ENCODE assay signal across 8 cellular contexts in the genomic region with DNA sequence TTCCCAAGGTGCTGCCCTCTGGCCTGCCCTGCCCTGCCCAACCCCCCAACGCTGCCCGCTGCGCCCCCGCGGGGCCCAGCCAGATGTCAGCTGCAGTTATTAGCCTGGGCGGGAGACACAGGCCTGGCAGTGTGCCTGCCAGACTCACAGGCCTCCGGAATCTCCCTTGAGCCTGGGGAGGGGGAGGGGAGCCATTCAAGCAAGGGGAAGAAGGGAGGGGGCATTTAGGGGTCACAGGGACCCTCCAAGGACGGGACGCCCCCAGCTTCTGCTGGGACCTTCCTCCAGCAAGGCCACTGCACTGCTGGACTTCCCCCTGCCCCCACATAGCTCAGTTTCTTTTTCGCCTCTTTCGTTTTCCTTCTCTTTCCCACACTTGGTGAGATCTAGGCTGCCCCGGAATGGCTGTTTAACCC. TPM values are rescaled to one million over a fixed set of nuclear protein-coding genes. Genes with fewer than 3 reads are reported as not detected.
DNase-seq lines count a peak whose midpoint lies in the region; ATAC-seq and TF ChIP-seq lines count a peak whose summit lies in the region.

No MANE protein-coding gene starts in this region.

- H3K36me3 Mint-ChIP-seq in activated CD4-positive, alpha-beta T cell treated with anti-CD3 and anti-CD28 coated beads for 36 hours (ENCODE audit: low read depth): peaks cover 15% of the 10 kb centered on the region
- peaks cover 25% of the 10 kb centered on the region for H3K36me3 Mint-ChIP-seq in activated T-cell treated with anti-CD3 and anti-CD28 coated beads, Interleukin-2, amount 50 U/mL, for 24 hours (ENCODE audit: low read depth)
- no peaks in the 10 kb centered on the region for H3K36me3 Mint-ChIP-seq in neural crest cell (ENCODE audit: low read depth)

- H3K9me3 Mint-ChIP-seq in activated CD4-positive, alpha-beta T cell treated with anti-CD3 and anti-CD28 coated beads for 36 hours (ENCODE audit: low read depth): no peaks in the 10 kb centered on the region
- H3K9me3 Mint-ChIP-seq in activated T-cell treated with anti-CD3 and anti-CD28 coated beads, Interleukin-2, amount 50 U/mL, for 24 hours: no peaks in the 10 kb centered on the region
- H3K9me3 Mint-ChIP-seq in neural crest cell: no peaks in the 10 kb centered on the region

- H3K27me3 Mint-ChIP-seq in activated CD4-positive, alpha-beta T cell treated with anti-CD3 and anti-CD28 coated beads for 36 hours: no peaks in the 10 kb centered on the region
- no peaks in the 10 kb centered on the region for H3K27me3 Mint-ChIP-seq in activated T-cell treated with anti-CD3 and anti-CD28 coated beads, Interleukin-2, amount 50 U/mL, for 24 hours
- H3K27me3 Mint-ChIP-seq in neural crest cell (ENCODE audit: low read depth): peaks cover 11% of the 10 kb centered on the region

- TF ChIP-seq CTCF in neural crest cell (conservative IDR thresholded peaks at IDR 0.05): no peak

- ATAC-seq in activated CD4-positive, alpha-beta T cell treated with anti-CD3 and anti-CD28 coated beads for 36 hours: no peak
- no peak for ATAC-seq in GM18861 (IDR thresholded peaks at IDR 0.05; ENCODE audit: unreplicated experiment)

- H3K4me3 Mint-ChIP-seq in activated CD4-positive, alpha-beta T cell treated with anti-CD3 and anti-CD28 coated beads for 36 hours: peak overlapping the region; percentile 92
- H3K4me3 Mint-ChIP-seq in activated T-cell treated with anti-CD3 and anti-CD28 coated beads, Interleukin-2, amount 50 U/mL, for 24 hours: peak overlapping the region; percentile 83
- H3K4me3 Mint-ChIP-seq in neural crest cell: peak overlapping the region; percentile 83

- H3K27ac Mint-ChIP-seq in activated CD4-positive, alpha-beta T cell treated with anti-CD3 and anti-CD28 coated beads for 36 hours: peak overlapping the region; percentile 98
- peak overlapping the region; percentile 97 for H3K27ac Mint-ChIP-seq in activated T-cell treated with anti-CD3 and anti-CD28 coated beads, Interleukin-2, amount 50 U/mL, for 24 hours
- no peak overlapping the region for H3K27ac Mint-ChIP-seq in neural crest cell (ENCODE audit: unreplicated experiment)

- POLR2A ChIA-PET in activated CD4-positive, alpha-beta T cell treated with anti-CD3 and anti-CD28 coated beads for 36 hours (lab: Charles Lee): interaction anchor here (0.6 to 2.4 kb wide), 4 partner anchors 11 to 1573 kb away, joined by 3 to 9 read pairs (median 6); no protein-coding TSS in a partner anchor

- peaks cover 18% of the 10 kb centered on the region for H3K4me1 Mint-ChIP-seq in activated CD4-positive, alpha-beta T cell treated with anti-CD3 and anti-CD28 coated beads for 36 hours
- peaks cover 27% of the 10 kb centered on the region for H3K4me1 Mint-ChIP-seq in activated T-cell treated with anti-CD3 and anti-CD28 coated beads, Interleukin-2, amount 50 U/mL, for 24 hours (ENCODE audit: low read depth)
- H3K4me1 Mint-ChIP-seq in neural crest cell: peaks cover 32% of the 10 kb centered on the region

- intact Hi-C loops in activated CD4-positive, alpha-beta T cell treated with anti-CD3 and anti-CD28 coated beads for 36 hours (cut with DNase I, micrococcal nuclease): loop anchor here (2.0 to 10.0 kb wide), 3 partner anchors 1054 to 1736 kb away; a partner anchor contains a TSS

- DNase-seq in activated CD4-positive, alpha-beta T cell treated with anti-CD3 and anti-CD28 coated beads for 36 hours: peak; percentile 74
- no peak for DNase-seq in activated CD4-positive, alpha-beta T cell treated with anti-CD3 and anti-CD28 coated beads for 48 hours
- DNase-seq in NCI-H1105 treated with DMSO at 0.1 percent for 48 hours (lab: John Stamatoyannopoulos, UW): peak; percentile 59
- DNase-seq in activated T-cell treated with anti-CD3 and anti-CD28 coated beads, Interleukin-2, amount 50 U/mL, for 24 hours: peak; percentile 69
- peak; percentile 52 for DNase-seq in fibroblast of the conjunctiva (ENCODE audit: low read depth)
- DNase-seq in neural crest cell (ENCODE audit: low read depth, low spot score): no peak
- DNase-seq in NCI-H128 (lab: John Stamatoyannopoulos, UW; ENCODE audit: unreplicated experiment): no peak

- CTCF ChIA-PET in activated CD4-positive, alpha-beta T cell treated with anti-CD3 and anti-CD28 coated beads for 36 hours (lab: Charles Lee): interaction anchor here (0.8 to 3.4 kb wide), 4 partner anchors 7 to 273 kb away, joined by 3 to 39 read pairs (median 4); no protein-coding TSS in a partner anchor

RNA-seq across cellular contexts. Expression of a gene that starts 2.6 kb away (rescaled TPM):
- 100 to 1,000 TPM; 375 to 412 TPM for total RNA-seq in activated CD4-positive, alpha-beta T cell treated with anti-CD3 and anti-CD28 coated beads for 36 hours
- 9.3 and 9.6 TPM in 2 replicates for total RNA-seq in neural crest cell

RNA-seq across cellular contexts. Expression of a gene that starts 12.9 kb away (rescaled TPM):
- total RNA-seq in activated CD4-positive, alpha-beta T cell treated with anti-CD3 and anti-CD28 coated beads for 36 hours: 100 to 1,000 TPM; 261 to 325 TPM
- total RNA-seq in neural crest cell: 651 and 672 TPM in 2 replicates

RNA-seq across cellular contexts. Expression of a gene that starts 13.2 kb away (rescaled TPM):
- 10 to 100 TPM; 31.0 to 48.2 TPM for total RNA-seq in activated CD4-positive, alpha-beta T cell treated with anti-CD3 and anti-CD28 coated beads for 36 hours
- 34.7 and 49.1 TPM in 2 replicates for total RNA-seq in neural crest cell

RNA-seq across cellular contexts. Expression of a gene that starts 13.3 kb away (rescaled TPM):
- total RNA-seq in activated CD4-positive, alpha-beta T cell treated with anti-CD3 and anti-CD28 coated beads for 36 hours: 10 to 100 TPM; 20.4 to 20.9 TPM
- total RNA-seq in neural crest cell: 27.9 and 28.8 TPM in 2 replicates

RNA-seq across cellular contexts. Expression of a gene that starts 17.7 kb away (rescaled TPM):
- total RNA-seq in activated CD4-positive, alpha-beta T cell treated with anti-CD3 and anti-CD28 coated beads for 36 hours: 10 to 100 TPM; 27.0 to 51.1 TPM
- 74.5 and 87.4 TPM in 2 replicates for total RNA-seq in neural crest cell

Comparison
In these comparisons a context has a peak if more than half of its experiments do, and no peak if none do; other contexts are left out.
1. DNase-seq: peak in activated CD4-positive, alpha-beta T cell treated with anti-CD3 and anti-CD28 coated beads for 36 hours (single experiment), NCI-H1105 treated with DMSO at 0.1 percent for 48 hours (single experiment), activated T-cell treated with anti-CD3 and anti-CD28 coated beads, Interleukin-2, amount 50 U/mL, for 24 hours (single experiment) and fibroblast of the conjunctiva (single experiment); none in activated CD4-positive, alpha-beta T cell treated with anti-CD3 and anti-CD28 coated beads for 48 hours (single experiment), neural crest cell (single experiment) and NCI-H128 (single experiment).
2. RNA of a gene that starts 2.6 kb away (total RNA-seq): 375 to 412 TPM in activated CD4-positive, alpha-beta T cell treated with anti-CD3 and anti-CD28 coated beads for 36 hours; 9.3 to 9.6 TPM in neural crest cell; every median in the first group is over 10 times any median in the second.
3. Peak in every context shown above with its lines, with median percentiles within 50 percentile points of each other: H3K4me3 Mint-ChIP-seq.